Comparison of ENCODE assay signal across 18 cellular contexts in the genomic region with DNA sequence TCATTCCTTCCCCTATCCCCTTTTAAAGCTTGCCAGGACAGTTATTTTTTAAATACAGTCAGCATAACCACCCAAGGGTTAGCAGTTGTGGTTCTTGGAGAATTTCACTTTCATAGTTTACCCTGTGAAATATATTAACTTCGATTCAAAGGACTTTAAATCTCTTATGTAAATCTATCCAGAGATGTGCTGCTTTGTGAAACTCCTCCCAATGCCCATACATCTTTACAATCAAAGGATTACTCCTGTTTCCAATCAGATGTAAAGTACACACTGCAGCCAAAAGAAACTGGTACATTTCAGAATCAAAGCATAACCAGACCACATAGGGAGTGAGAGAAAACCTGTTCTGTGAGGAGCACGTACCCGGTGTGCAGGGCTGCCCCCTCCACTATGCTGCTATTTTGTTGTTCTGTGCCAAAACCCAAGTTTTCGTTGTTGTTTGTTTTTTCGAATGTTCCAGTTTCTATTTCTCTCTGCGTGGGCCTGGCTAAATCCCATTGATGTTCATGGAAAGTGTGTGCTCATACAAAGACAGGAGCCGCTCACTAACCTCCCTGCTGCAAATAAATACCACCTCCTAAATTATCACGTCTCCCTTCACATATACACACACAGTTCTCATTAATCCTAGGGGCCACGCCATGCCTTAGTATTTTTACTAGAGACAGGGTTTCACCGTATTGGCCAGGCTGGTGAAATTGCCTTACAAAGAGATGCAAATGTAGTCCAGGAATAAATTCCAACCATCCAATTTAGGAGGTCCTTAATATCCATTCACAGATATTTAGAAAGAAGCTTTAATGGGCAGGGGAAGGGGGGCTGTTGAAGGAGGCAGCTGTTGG. TPM values are rescaled to one million over a fixed set of nuclear protein-coding genes. Genes with fewer than 3 reads are reported as not detected.
DNase-seq lines count a peak whose midpoint lies in the region; ATAC-seq and TF ChIP-seq lines count a peak whose summit lies in the region.
"Had no signal": no experiment of that assay in that cellular context is flagged by ENCODE, and none has a peak within 500 bp of the region (broad histone marks: within the 10 kb centered on the region; RNA-seq: fewer than 3 reads in every experiment).

No MANE protein-coding gene starts in this region.

- H3K36me3 ChIP-seq in RWPE2 (ENCODE audit: low read depth) (no peaks in the 10 kb centered on the region), endocrine pancreas (ENCODE audit: control insufficient read depth, insufficient read depth, low read length) (no peaks in the 10 kb centered on the region), WERI-Rb-1 (peaks cover 2% of the 10 kb centered on the region; the same call in 1 of the 2 replicates)

- H3K27me3 Mint-ChIP-seq in activated T-cell treated with anti-CD3 and anti-CD28 coated beads, Interleukin-2, amount 50 U/mL, for 72 hours (ENCODE audit: low read depth): peaks cover 7% of the 10 kb centered on the region
- H3K27me3 Mint-ChIP-seq: central memory CD8-positive, alpha-beta T cell had no signal

- H3K4me3 Mint-ChIP-seq in activated T-cell treated with anti-CD3 and anti-CD28 coated beads, Interleukin-2, amount 50 U/mL, for 72 hours: peak overlapping the region in 1 of 2 donors; percentile 35
- H3K4me3 Mint-ChIP-seq in stimulated activated effector memory CD8-positive, alpha-beta T cell treated with anti-CD3 and anti-CD28 coated beads, Interleukin-12 subunit alpha, Interleukin-12 subunit beta, amount 100 ng/mL, for 72 hours: no peak overlapping the region
- H3K4me3 Mint-ChIP-seq: activated B cell treated with CpG ODN at 0.5 μM for 24 hours; activated naive CD8-positive, alpha-beta T cell treated with anti-CD3 and anti-CD28 coated beads, Interleukin-2, amount 10 ng/mL, durations not matched to agents 7 days and 5 days; central memory CD8-positive, alpha-beta T cell had no signal

- intact Hi-C loops in head of caudate nucleus (cut with DNase I): no loop called here

- peak overlapping the region; percentile 32 for H3K9ac ChIP-seq in endocrine pancreas (ENCODE audit: control insufficient read depth, insufficient read depth, low read length)

- H3K36me3 Mint-ChIP-seq in activated T-cell treated with anti-CD3 and anti-CD28 coated beads, Interleukin-2, amount 50 U/mL, for 72 hours (ENCODE audit: insufficient read depth in 2 of 2): no peaks in the 10 kb centered on the region
- H3K36me3 Mint-ChIP-seq in stimulated activated effector memory CD8-positive, alpha-beta T cell treated with anti-CD3 and anti-CD28 coated beads, Interleukin-12 subunit alpha, Interleukin-12 subunit beta, amount 100 ng/mL, for 72 hours: no peaks in the 10 kb centered on the region
- H3K36me3 Mint-ChIP-seq: activated naive CD8-positive, alpha-beta T cell treated with anti-CD3 and anti-CD28 coated beads, Interleukin-2, amount 10 ng/mL, durations not matched to agents 7 days and 5 days had no signal

- H3K27me3 ChIP-seq in RWPE2 (ENCODE audit: insufficient read depth, poor library complexity, severe bottlenecking): no peaks in the 10 kb centered on the region
- no peaks in the 10 kb centered on the region for H3K27me3 ChIP-seq in endocrine pancreas (ENCODE audit: control insufficient read depth, insufficient read depth, low read length)
- no peaks in the 10 kb centered on the region for H3K27me3 ChIP-seq in WERI-Rb-1 (ENCODE audit: insufficient read depth, low read depth, severe bottlenecking)

- no peak overlapping the region for H3K4me3 ChIP-seq in RWPE2 (ENCODE audit: severe bottlenecking)
- peak overlapping the region; percentile 51 for H3K4me3 ChIP-seq in endocrine pancreas (ENCODE audit: control insufficient read depth, insufficient read depth, low read length)
- H3K4me3 ChIP-seq in WERI-Rb-1 (ENCODE audit: low read depth, low read length): no peak overlapping the region
- H3K4me3 ChIP-seq: psoas muscle had no signal

- ATAC-seq in activated T-cell treated with anti-CD3 and anti-CD28 coated beads, Interleukin-2, amount 50 U/mL, for 72 hours (replicated peaks in 1 of 2): peak; percentile 19 to 31
- 0 out of 3 replicates have a peak, but pooled peaks have one; percentile 23 for ATAC-seq in RWPE2 (ENCODE audit: low read depth)
- peak; percentile 37 for ATAC-seq in stimulated activated effector memory CD8-positive, alpha-beta T cell treated with anti-CD3 and anti-CD28 coated beads, Interleukin-12 subunit alpha, Interleukin-12 subunit beta, amount 100 ng/mL, for 72 hours
- ATAC-seq: left ventricle myocardium superior, psoas muscle had no signal

- TF ChIP-seq CTCF in RWPE2 (IDR thresholded peaks at IDR 0.05; ENCODE audit: poor library complexity, severe bottlenecking): no peak
- no peak for TF ChIP-seq CTCF in WERI-Rb-1 (IDR thresholded peaks at IDR 0.05; ENCODE audit: low read depth, low read length)

- DNase-seq in activated T-cell treated with anti-CD3 and anti-CD28 coated beads, Interleukin-2, amount 50 U/mL, for 72 hours: no peak
- DNase-seq in activated T-cell treated with anti-CD3 and anti-CD28 coated beads for 4 hours: no peak
- no peak for DNase-seq in RWPE2 (ENCODE audit: low spot score)
- no peak for DNase-seq in stimulated activated effector memory CD8-positive, alpha-beta T cell treated with anti-CD3 and anti-CD28 coated beads, Interleukin-12 subunit alpha, Interleukin-12 subunit beta, amount 100 ng/mL, for 72 hours (ENCODE audit: low spot score in 2 of 2)
- no peak for DNase-seq in WERI-Rb-1
- DNase-seq in head of caudate nucleus: no peak
- no peak for DNase-seq in cortex of kidney (lab: John Stamatoyannopoulos, UW)
- DNase-seq: activated B cell treated with CpG ODN at 0.5 μM for 24 hours; activated naive CD8-positive, alpha-beta T cell treated with anti-CD3 and anti-CD28 coated beads, Interleukin-2, amount 10 ng/mL, durations not matched to agents 7 days and 5 days; Calu3; foreskin melanocyte; GDM1; left ventricle myocardium superior; NCI-H187; NCI-H526; psoas muscle had no signal

- H3K27ac Mint-ChIP-seq in activated T-cell treated with anti-CD3 and anti-CD28 coated beads, Interleukin-2, amount 50 U/mL, for 72 hours: no peak overlapping the region
- H3K27ac Mint-ChIP-seq in stimulated activated effector memory CD8-positive, alpha-beta T cell treated with anti-CD3 and anti-CD28 coated beads, Interleukin-12 subunit alpha, Interleukin-12 subunit beta, amount 100 ng/mL, for 72 hours: no peak overlapping the region
- H3K27ac Mint-ChIP-seq: activated B cell treated with CpG ODN at 0.5 μM for 24 hours; activated naive CD8-positive, alpha-beta T cell treated with anti-CD3 and anti-CD28 coated beads, Interleukin-2, amount 10 ng/mL, durations not matched to agents 7 days and 5 days had no signal

- H3K9me3 ChIP-seq in RWPE2 (ENCODE audit: severe bottlenecking) (no peaks in the 10 kb centered on the region), endocrine pancreas (ENCODE audit: control insufficient read depth, low read length) (no peaks in the 10 kb centered on the region), WERI-Rb-1 (ENCODE audit: severe bottlenecking) (no peaks in the 10 kb centered on the region)
- H3K9me3 ChIP-seq: psoas muscle had no signal

- H3K4me1 ChIP-seq in RWPE2 (ENCODE audit: insufficient read depth, poor library complexity, severe bottlenecking): no peaks in the 10 kb centered on the region
- H3K4me1 ChIP-seq in endocrine pancreas (ENCODE audit: control insufficient read depth, insufficient read depth, low read length): peaks cover 9% of the 10 kb centered on the region
- H3K4me1 ChIP-seq: psoas muscle had no signal

- H3K4me1 Mint-ChIP-seq in activated T-cell treated with anti-CD3 and anti-CD28 coated beads, Interleukin-2, amount 50 U/mL, for 72 hours (ENCODE audit: low read depth): peaks cover 17% of the 10 kb centered on the region
- H3K4me1 Mint-ChIP-seq in stimulated activated effector memory CD8-positive, alpha-beta T cell treated with anti-CD3 and anti-CD28 coated beads, Interleukin-12 subunit alpha, Interleukin-12 subunit beta, amount 100 ng/mL, for 72 hours: peaks cover 7% of the 10 kb centered on the region
- H3K4me1 Mint-ChIP-seq: activated B cell treated with CpG ODN at 0.5 μM for 24 hours; activated naive CD8-positive, alpha-beta T cell treated with anti-CD3 and anti-CD28 coated beads, Interleukin-2, amount 10 ng/mL, durations not matched to agents 7 days and 5 days had no signal

- H3K27ac ChIP-seq in RWPE2 (ENCODE audit: poor library complexity, severe bottlenecking): no peak overlapping the region
- H3K27ac ChIP-seq in WERI-Rb-1: no peak overlapping the region
- H3K27ac ChIP-seq: psoas muscle had no signal

- H3K9me3 Mint-ChIP-seq in activated T-cell treated with anti-CD3 and anti-CD28 coated beads, Interleukin-2, amount 50 U/mL, for 72 hours: no peaks in the 10 kb centered on the region
- H3K9me3 Mint-ChIP-seq in stimulated activated effector memory CD8-positive, alpha-beta T cell treated with anti-CD3 and anti-CD28 coated beads, Interleukin-12 subunit alpha, Interleukin-12 subunit beta, amount 100 ng/mL, for 72 hours: no peaks in the 10 kb centered on the region
- H3K9me3 Mint-ChIP-seq: activated B cell treated with CpG ODN at 0.5 μM for 24 hours; activated naive CD8-positive, alpha-beta T cell treated with anti-CD3 and anti-CD28 coated beads, Interleukin-2, amount 10 ng/mL, durations not matched to agents 7 days and 5 days; central memory CD8-positive, alpha-beta T cell had no signal

RNA-seq across cellular contexts. Expression of a gene that starts 52.9 kb away (rescaled TPM):
- 1 to 10 TPM; 1.3 to 3.8 TPM for total RNA-seq in activated T-cell treated with anti-CD3 and anti-CD28 coated beads, Interleukin-2, amount 50 U/mL, for 72 hours
